ENCODE assay signal across 23 cellular contexts in genomic region chr3:161026612-161027217, GRCh38.
"Had no signal": no experiment of that assay in that cellular context is flagged by ENCODE, and none has a peak within 500 bp of the region (broad histone marks: within the 10 kb centered on the region; RNA-seq: fewer than 3 reads in every experiment).

No MANE protein-coding gene starts in this region.

- ATAC-seq: effector memory CD8-positive, alpha-beta T cell; gastroesophageal sphincter; heart left ventricle; left cardiac atrium; left lung; naive thymus-derived CD4-positive, alpha-beta T cell; right lobe of liver; stimulated activated naive B cell treated with anti-CD40 and anti-IgM and Interleukin-4, amounts not matched to agents 10 μg/mL and 1 μg/mL and 100 μg/mL, for 72 hours had no signal

- DNase-seq: effector memory CD8-positive, alpha-beta T cell; foreskin fibroblast; heart left ventricle; left cardiac atrium; left lung; mesenchymal stem cell; midbrain; naive thymus-derived CD4-positive, alpha-beta T cell; posterior cingulate gyrus; psoas muscle; retina; right lobe of liver; small intestine; stimulated activated CD4-positive, alpha-beta T cell treated with anti-CD3 and anti-CD28 coated beads, Interleukin-15, amount 100 ng/mL, for 24 hours; stimulated activated CD4-positive, alpha-beta T cell treated with anti-CD3 and anti-CD28 coated beads, Interleukin-2, amount 100 ng/mL, for 48 hours; stimulated activated naive B cell treated with anti-CD40 and anti-IgM and Interleukin-4, amounts not matched to agents 10 μg/mL and 1 μg/mL and 100 μg/mL, for 72 hours had no signal

- H3K4me3 ChIP-seq: coronary artery, gastroesophageal sphincter, heart left ventricle, hepatocyte, left lung, neural progenitor cell, psoas muscle, right lobe of liver, thoracic aorta, tibial nerve, vagina had no signal
